In the genomic region with DNA sequence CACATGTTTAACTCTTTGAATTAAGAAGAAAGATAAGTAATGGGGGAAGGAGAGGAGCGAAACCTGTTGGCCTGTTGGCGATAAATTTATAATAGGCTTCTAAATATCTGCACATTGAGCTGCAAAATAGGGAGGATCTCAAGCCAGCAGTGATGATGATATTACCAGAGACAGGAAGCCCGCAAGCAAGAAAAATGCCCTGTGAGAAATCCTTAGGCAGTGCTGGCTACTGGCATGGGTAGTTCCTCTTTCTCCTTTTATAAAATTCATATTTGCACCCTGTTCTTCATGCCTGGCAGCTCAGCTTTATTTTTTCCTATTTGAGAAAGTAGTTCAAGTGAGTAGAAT, we compare ENCODE assay signal across 8 cellular contexts. TPM values are rescaled to one million over a fixed set of nuclear protein-coding genes. Genes with fewer than 3 reads are reported as not detected.
DNase-seq lines count a peak whose midpoint lies in the region; ATAC-seq and TF ChIP-seq lines count a peak whose summit lies in the region.

No MANE protein-coding gene starts in this region.

- DNase-seq in Daoy (ENCODE audit: low read depth): peak; percentile 31
- no peak for DNase-seq in stomach
- DNase-seq in NCI-H446 treated with DMSO at 0.1 percent for 48 hours (lab: John Stamatoyannopoulos, UW): no peak

- no peaks in the 10 kb centered on the region for H3K9me2 ChIP-seq in Loucy (replicated peaks; ENCODE audit: low read depth, low read length)

- H3K79me2 ChIP-seq in Loucy (ENCODE audit: insufficient read depth, low read length): peaks cover 37% of the 10 kb centered on the region

- peak overlapping the region; percentile 99 for H2AFZ ChIP-seq in Loucy (ENCODE audit: low read length)

- no peaks in the 10 kb centered on the region for H3K36me3 ChIP-seq in Loucy (ENCODE audit: insufficient read depth, low read length)
- no peaks in the 10 kb centered on the region for H3K36me3 ChIP-seq in iPS-18a (ENCODE audit: control insufficient read depth, low read depth, low read length)
- H3K36me3 ChIP-seq in stomach: no peaks in the 10 kb centered on the region

- 9 to 21% (median 13%) methylated on average over 3 of the region's 3 CpGs for WGBS in stomach, 5 donors

- ATAC-seq in GM18519 (IDR thresholded peaks at IDR 0.05; ENCODE audit: low FRiP score, unreplicated experiment): no peak
- ATAC-seq in HG03196 (IDR thresholded peaks at IDR 0.05; ENCODE audit: unreplicated experiment): no peak

- H3K27me3 ChIP-seq in Loucy (ENCODE audit: insufficient read depth, low read length, poor library complexity, severe bottlenecking) (no peaks in the 10 kb centered on the region), iPS-18a (ENCODE audit: control insufficient read depth, insufficient read depth, low read length) (no peaks in the 10 kb centered on the region), stomach (no peaks in the 10 kb centered on the region)

- peaks cover 31% of the 10 kb centered on the region for H3K4me1 ChIP-seq in Loucy (ENCODE audit: insufficient read depth, low read length, poor library complexity, severe bottlenecking)
- peaks cover 9% of the 10 kb centered on the region for H3K4me1 ChIP-seq in iPS-18a (ENCODE audit: control insufficient read depth, low read depth, low read length)
- H3K4me1 ChIP-seq in stomach: peaks cover 29 to 40% (median 34%) of the 10 kb centered on the region in 4 donors

- peak overlapping the region; percentile 93 for H3K4me2 ChIP-seq in Loucy (ENCODE audit: low read depth, low read length, poor library complexity, severe bottlenecking)

- H3K9ac ChIP-seq in Loucy (ENCODE audit: low read depth, low read length, poor library complexity, severe bottlenecking) (peak overlapping the region; percentile 78), iPS-18a (ENCODE audit: low read length) (peak overlapping the region; percentile 43)

- peaks cover 5% of the 10 kb centered on the region; the same call in 1 of the 2 replicates for H3F3A ChIP-seq in Loucy (ENCODE audit: low read depth)

- intact Hi-C loops in stomach (cut with DNase I; ENCODE audit: low total_unique reads): no loop called here

- H3K27me3 Mint-ChIP-seq in activated naive CD8-positive, alpha-beta T cell: no peaks in the 10 kb centered on the region

- H4K20me1 ChIP-seq in Loucy (ENCODE audit: insufficient read depth, low read length, poor library complexity, severe bottlenecking): peaks cover 35% of the 10 kb centered on the region

- no peak for TF ChIP-seq EP300 in stomach (IDR thresholded peaks at IDR 0.05)

- peak overlapping the region; percentile 90 for H3K4me3 Mint-ChIP-seq in activated naive CD8-positive, alpha-beta T cell

- no peak for TF ChIP-seq CTCF in Loucy (conservative IDR thresholded peaks at IDR 0.05; ENCODE audit: low read length)
- no peak for TF ChIP-seq CTCF in stomach (IDR thresholded peaks at IDR 0.05)

- H3K4me1 Mint-ChIP-seq in activated naive CD8-positive, alpha-beta T cell (ENCODE audit: low read depth): peaks cover 48% of the 10 kb centered on the region

- H3K9me3 Mint-ChIP-seq in activated naive CD8-positive, alpha-beta T cell (ENCODE audit: low read depth): no peaks in the 10 kb centered on the region

- H3K4me3 ChIP-seq in Loucy (ENCODE audit: low read length, poor library complexity, severe bottlenecking): peak overlapping the region; percentile 95
- H3K4me3 ChIP-seq in iPS-18a (ENCODE audit: low read length): peak overlapping the region; percentile 71
- H3K4me3 ChIP-seq in stomach: peak overlapping the region; percentile 73 to 97 (median 92)

- H3K27ac Mint-ChIP-seq in activated naive CD8-positive, alpha-beta T cell: peak overlapping the region; percentile 94

- TF ChIP-seq POLR2A in stomach (IDR thresholded peaks at IDR 0.05): no peak

- no peak overlapping the region for H3K27ac ChIP-seq in iPS-18a (ENCODE audit: low read length)
- H3K27ac ChIP-seq in stomach: peak overlapping the region; percentile 70 to 99 (median 98)

- no peaks in the 10 kb centered on the region for H3K36me3 Mint-ChIP-seq in activated naive CD8-positive, alpha-beta T cell

- no peaks in the 10 kb centered on the region for H3K9me3 ChIP-seq in Loucy (ENCODE audit: insufficient read depth, low read depth, low read length)
- H3K9me3 ChIP-seq in iPS-18a (ENCODE audit: control insufficient read depth, low read depth, low read length): no peaks in the 10 kb centered on the region
- H3K9me3 ChIP-seq in stomach: no peaks in the 10 kb centered on the region

RNA-seq across cellular contexts. Expression of gene USP12, which starts 0.9 kb away (rescaled TPM):
- 22.0 and 23.8 TPM in 2 replicates for total RNA-seq in Daoy (2014; rRNA removed; shearing (Covaris generic))
- 10 to 100 TPM; 19.1 to 59.7 (median 29.2) TPM for total RNA-seq in stomach
- 10 to 100 TPM in 2 of 3 donors, 1 to 10 TPM in 1; 6.9 to 22.3 (median 14.9) TPM for polyA plus RNA-seq in stomach
